ENCODE assay signal across 10 cellular contexts in the genomic region with DNA sequence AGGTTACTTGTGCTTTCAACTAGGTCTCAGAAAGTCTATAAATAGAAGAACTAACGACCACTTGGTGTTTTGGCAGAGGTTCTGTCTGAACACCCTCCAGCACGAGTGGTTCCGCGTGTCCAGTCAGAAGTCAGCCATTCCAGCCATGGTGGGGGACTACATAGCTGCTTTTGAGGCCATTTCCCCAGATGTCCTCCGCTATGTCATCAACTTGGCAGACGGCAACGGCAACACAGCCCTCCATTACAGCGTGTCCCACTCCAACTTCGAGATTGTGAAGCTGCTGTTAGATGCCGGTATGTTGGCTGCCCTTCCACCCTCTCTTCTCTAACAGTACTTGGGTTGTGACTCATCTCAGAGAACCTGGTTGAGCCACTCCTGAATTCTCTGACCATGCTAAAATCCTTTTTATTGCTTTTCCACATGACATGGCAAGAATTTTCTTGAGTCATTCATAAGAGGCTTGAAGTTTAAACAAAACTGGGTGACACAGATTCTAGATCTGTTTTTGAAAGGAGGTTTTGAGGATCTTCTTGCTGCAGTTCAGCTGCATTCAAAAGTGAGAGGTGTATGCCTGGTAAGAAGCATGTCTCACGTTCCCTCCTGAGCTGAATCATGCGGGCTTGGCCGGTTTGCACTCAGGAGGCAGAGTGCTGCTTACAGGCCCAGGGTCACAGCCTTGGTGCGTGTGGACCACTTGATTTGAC.
DNase-seq lines count a peak whose midpoint lies in the region; ATAC-seq, FAIRE-seq and TF ChIP-seq lines count a peak whose summit lies in the region.
"Had no signal": no experiment of that assay in that cellular context is flagged by ENCODE, and none has a peak within 500 bp of the region (broad histone marks: within the 10 kb centered on the region; RNA-seq: fewer than 3 reads in every experiment).

No MANE protein-coding gene starts in this region.

- H3K27ac ChIP-seq in tibial artery (peak overlapping the region; percentile 68 to 78), adrenal gland (peak overlapping the region in 1 of 5 donors; percentile 66)

- no peak for TF ChIP-seq POLR2A in adrenal gland (IDR thresholded peaks at IDR 0.05)

- DNase-seq in HTR-8/SVneo (ENCODE audit: insufficient read length, low spot score) (peak; percentile 27), cardiac fibroblast (ENCODE audit: low read depth in 2 of 2) (peak; percentile 78 to 93), kidney glomerular epithelial cell (lab: John Stamatoyannopoulos, UW) (peak; percentile 92), tibial artery (peak; percentile 69 to 85), adrenal gland (no peak)
- no peak for DNase-seq in activated naive CD4-positive, alpha-beta T cell treated with anti-CD3 and anti-CD28 coated beads, Interleukin-2, amount 50 U/mL, for 16 hours
- DNase-seq: kidney, RPMI8226 had no signal

- ATAC-seq in HG03342 (IDR thresholded peaks at IDR 0.05; ENCODE audit: unreplicated experiment) = no peak
- ATAC-seq in HG03457 (IDR thresholded peaks at IDR 0.05; ENCODE audit: unreplicated experiment) = no peak

- H3K27me3 ChIP-seq in tibial artery (no peaks in the 10 kb centered on the region), adrenal gland (no peaks in the 10 kb centered on the region)

- intact Hi-C loops in tibial artery (cut with DNase I; ENCODE audit: low total_unique reads) = loop anchor here (5.0 kb wide), 1 partner anchor 46 kb away; no protein-coding TSS in a partner anchor
- intact Hi-C loops in adrenal gland (cut with DNase I) = no loop called here

- WGBS in adrenal gland, 4 donors = 76 to 83% (median 82%) methylated on average over 11 to 14 of the region's 14 CpGs

- peaks cover 52 to 76% (median 61%) of the 10 kb centered on the region in 3 donors for H3K36me3 ChIP-seq in tibial artery
- peaks cover 0 to 24% of the 10 kb centered on the region in 2 donors for H3K36me3 ChIP-seq in adrenal gland (replicated peaks in 1 of 2)

- H3K4me1 ChIP-seq in tibial artery (peaks cover 0 to 87% (median 55%) of the 10 kb centered on the region in 4 donors), adrenal gland (replicated peaks in 1 of 2) (no peaks in the 10 kb centered on the region)

- no peak for TF ChIP-seq CTCF in cardiac fibroblast (IDR thresholded peaks at IDR 0.05; ENCODE audit: low read depth, low read length)
- no peak for TF ChIP-seq CTCF in tibial artery (IDR thresholded peaks at IDR 0.05)
- TF ChIP-seq CTCF in adrenal gland (IDR thresholded peaks at IDR 0.05) = no peak

- H3K4me3 ChIP-seq in cardiac fibroblast (replicated peaks in 1 of 2; ENCODE audit: low read depth in 2 of 2, low read length in 2 of 2) (no peak overlapping the region), tibial artery (peak overlapping the region in 1 of 2 donors; percentile 4), adrenal gland (no peak overlapping the region)

- FAIRE-seq in HTR-8/SVneo (lab: Jason Lieb, UNC) = no peak
- FAIRE-seq: kidney had no signal

- H3K9me3 ChIP-seq in tibial artery = no peaks in the 10 kb centered on the region
- H3K9me3 ChIP-seq in adrenal gland (replicated peaks in 1 of 3) = no peaks in the 10 kb centered on the region

Comparison
In these comparisons a context has a peak if more than half of its experiments do, and no peak if none do; other contexts are left out.
1. DNase-seq: peak in HTR-8/SVneo (single experiment), cardiac fibroblast (2 of 2), kidney glomerular epithelial cell (single experiment) and tibial artery (2 of 2); none in activated naive CD4-positive, alpha-beta T cell treated with anti-CD3 and anti-CD28 coated beads, Interleukin-2, amount 50 U/mL, for 16 hours (single experiment) and adrenal gland (0 of 7).